In the genomic region with DNA sequence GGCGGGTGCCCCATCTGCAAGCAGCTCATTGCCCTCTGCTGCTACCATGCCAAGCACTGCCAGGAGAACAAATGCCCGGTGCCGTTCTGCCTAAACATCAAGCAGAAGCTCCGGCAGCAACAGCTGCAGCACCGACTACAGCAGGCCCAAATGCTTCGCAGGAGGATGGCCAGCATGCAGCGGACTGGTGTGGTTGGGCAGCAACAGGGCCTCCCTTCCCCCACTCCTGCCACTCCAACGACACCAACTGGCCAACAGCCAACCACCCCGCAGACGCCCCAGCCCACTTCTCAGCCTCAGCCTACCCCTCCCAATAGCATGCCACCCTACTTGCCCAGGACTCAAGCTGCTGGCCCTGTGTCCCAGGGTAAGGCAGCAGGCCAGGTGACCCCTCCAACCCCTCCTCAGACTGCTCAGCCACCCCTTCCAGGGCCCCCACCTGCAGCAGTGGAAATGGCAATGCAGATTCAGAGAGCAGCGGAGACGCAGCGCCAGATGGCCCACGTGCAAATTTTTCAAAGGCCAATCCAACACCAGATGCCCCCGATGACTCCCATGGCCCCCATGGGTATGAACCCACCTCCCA, we compare ENCODE assay signal across 15 cellular contexts. TPM values are rescaled to one million over a fixed set of nuclear protein-coding genes. Genes with fewer than 3 reads are reported as not detected.
DNase-seq lines count a peak whose midpoint lies in the region; ATAC-seq and TF ChIP-seq lines count a peak whose summit lies in the region.
"Had no signal": no experiment of that assay in that cellular context is flagged by ENCODE, and none has a peak within 500 bp of the region (broad histone marks: within the 10 kb centered on the region; RNA-seq: fewer than 3 reads in every experiment).

No MANE protein-coding gene starts in this region.

- H3K4me1 ChIP-seq in left ventricle myocardium inferior (peaks cover 49% of the 10 kb centered on the region), neuronal stem cell (ENCODE audit: control insufficient read depth in 2 of 2, insufficient read depth in 1 of 2, low read depth in 1 of 2, low read length in 2 of 2) (no peaks in the 10 kb centered on the region), testis (no peaks in the 10 kb centered on the region), foreskin keratinocyte (peaks cover 9% of the 10 kb centered on the region)

- H2AK5ac ChIP-seq in neuronal stem cell (ENCODE audit: low read depth, low read length), result no peak overlapping the region

- no peak overlapping the region for H3K4me2 ChIP-seq in neuronal stem cell (ENCODE audit: insufficient read depth, low read length, poor library complexity, severe bottlenecking)

- H3K4ac ChIP-seq in neuronal stem cell (ENCODE audit: low read length), result no peak overlapping the region

- H3K9me3 ChIP-seq in left ventricle myocardium inferior (replicated peaks) (no peaks in the 10 kb centered on the region), neuronal stem cell (replicated peaks in 1 of 2; ENCODE audit: control insufficient read depth in 2 of 2, insufficient read depth in 1 of 2, low read depth in 1 of 2, low read length in 2 of 2) (peaks cover 0 to 2% of the 10 kb centered on the region in 2 donors), testis (no peaks in the 10 kb centered on the region)

- no peak overlapping the region for H3K23ac ChIP-seq in neuronal stem cell (ENCODE audit: low read depth, low read length, poor library complexity)

- H3K79me1 ChIP-seq in neuronal stem cell (ENCODE audit: low read depth, low read length), result peaks cover 8% of the 10 kb centered on the region

- H3K14ac ChIP-seq in neuronal stem cell (ENCODE audit: low read length), result no peak overlapping the region

- peak overlapping the region; percentile 6 for H3K18ac ChIP-seq in neuronal stem cell (ENCODE audit: low read length)

- H3K4me3 ChIP-seq in left ventricle myocardium inferior (no peak overlapping the region), neuronal stem cell (ENCODE audit: low read length in 2 of 2) (no peak overlapping the region), testis (no peak overlapping the region)

- intact Hi-C loops in Right ventricle myocardium superior (cut with DNase I) (no loop called here), left ventricle myocardium inferior (cut with micrococcal nuclease) (no loop called here), testis (cut with DNase I; ENCODE audit: low total_unique reads) (no loop called here)

- no peak overlapping the region for H2BK5ac ChIP-seq in neuronal stem cell (ENCODE audit: low read length)

- H2AFZ ChIP-seq in neuronal stem cell (ENCODE audit: low read length), result no peak overlapping the region

- no peaks in the 10 kb centered on the region for H3K9me3 Mint-ChIP-seq in chondrocyte (ENCODE audit: low read depth)

- no CpG with 5 or more reads among the region's 15 CpGs for WGBS in neuronal stem cell (ENCODE audit: extremely low coverage in 2 of 2, insufficient read length in 2 of 2, insufficient replicate concordance in 1 of 2), 2 donors
- 91 to 92% methylated on average over 13 to 15 of the region's 15 CpGs for WGBS in testis, 2 donors

- DNase-seq in Right ventricle myocardium superior, result no peak
- DNase-seq in left ventricle myocardium inferior, result no peak
- DNase-seq in chondrocyte (ENCODE audit: low spot score), result no peak
- no peak for DNase-seq in neuronal stem cell (ENCODE audit: low spot score)
- DNase-seq in testis, result peak; percentile 39
- no peak for DNase-seq in foreskin keratinocyte
- no peak for DNase-seq in NCI-H1092 (lab: John Stamatoyannopoulos, UW)
- DNase-seq: DMS153, EL, H7, Kasumi-1, NCI-H1436, NCI-H2081, NCI-H510A treated with DMSO at 0.1 percent for 48 hours had no signal

- H3K27me3 Mint-ChIP-seq in chondrocyte (ENCODE audit: low read depth), result no peaks in the 10 kb centered on the region

- H3K27ac ChIP-seq in left ventricle myocardium inferior (replicated peaks), result no peak overlapping the region
- no peak overlapping the region for H3K27ac ChIP-seq in neuronal stem cell (replicated peaks; ENCODE audit: low read length)
- no peak overlapping the region for H3K27ac ChIP-seq in testis
- no peak overlapping the region for H3K27ac ChIP-seq in foreskin keratinocyte

- H4K8ac ChIP-seq in neuronal stem cell (ENCODE audit: low read depth, low read length), result no peak overlapping the region

- H3K27me3 ChIP-seq in left ventricle myocardium inferior (ENCODE audit: low read depth) (no peaks in the 10 kb centered on the region), neuronal stem cell (ENCODE audit: control insufficient read depth in 3 of 3, insufficient read depth in 3 of 3, low read depth in 1 of 3, low read length in 3 of 3) (no peaks in the 10 kb centered on the region), testis (no peaks in the 10 kb centered on the region), foreskin keratinocyte (no peaks in the 10 kb centered on the region)

- H3K36me3 Mint-ChIP-seq in chondrocyte (ENCODE audit: low read depth), result peaks cover 43% of the 10 kb centered on the region

- no peak overlapping the region for H3K4me3 Mint-ChIP-seq in chondrocyte (ENCODE audit: unreplicated experiment)

- TF ChIP-seq CTCF in left ventricle myocardium inferior (IDR thresholded peaks at IDR 0.05; ENCODE audit: borderline replicate concordance) (no peak), chondrocyte (IDR thresholded peaks at IDR 0.05) (no peak), testis (IDR thresholded peaks at IDR 0.05) (no peak), foreskin keratinocyte (conservative IDR thresholded peaks at IDR 0.05) (no peak)

- H2BK15ac ChIP-seq in neuronal stem cell (ENCODE audit: low read length), result no peak overlapping the region

- no peak overlapping the region for H2BK12ac ChIP-seq in neuronal stem cell (ENCODE audit: low read length)

- peak overlapping the region; percentile 17 for H3K27ac Mint-ChIP-seq in chondrocyte (ENCODE audit: unreplicated experiment)

- H3K9ac ChIP-seq in neuronal stem cell (ENCODE audit: low read depth, low read length, poor library complexity), result no peak overlapping the region

- peak; percentile 4 for ATAC-seq in Right ventricle myocardium superior (ENCODE audit: poor library complexity)
- no peak for ATAC-seq in foreskin keratinocyte
- ATAC-seq in GM18498 (IDR thresholded peaks at IDR 0.05; ENCODE audit: unreplicated experiment), result no peak

- H3K36me3 ChIP-seq in left ventricle myocardium inferior, result peaks cover 78% of the 10 kb centered on the region
- peaks cover 43 to 95% of the 10 kb centered on the region in 2 donors for H3K36me3 ChIP-seq in neuronal stem cell (replicated peaks in 1 of 2; ENCODE audit: control insufficient read depth in 2 of 2, insufficient read depth in 2 of 2, low read length in 2 of 2)
- H3K36me3 ChIP-seq in testis (ENCODE audit: low read depth, missing control alignments), result no peaks in the 10 kb centered on the region

- no peak overlapping the region for H4K91ac ChIP-seq in neuronal stem cell (ENCODE audit: low read depth, low read length, poor library complexity)

- peaks cover 32% of the 10 kb centered on the region for H3K4me1 Mint-ChIP-seq in chondrocyte (ENCODE audit: low read depth)

- TF ChIP-seq POLR2A in testis (IDR thresholded peaks at IDR 0.05), result no peak

- H2BK120ac ChIP-seq in neuronal stem cell (ENCODE audit: low read depth, low read length), result no peak overlapping the region

RNA-seq across cellular contexts. Expression of gene L3MBTL2, which starts 28.0 kb away (rescaled TPM):
- total RNA-seq in Right ventricle myocardium superior (14.9 TPM), left ventricle myocardium inferior (15.2 TPM), chondrocyte (16.6 to 27.1 TPM (median 17.7 TPM) in 3 replicates), testis (10 to 100 TPM; 32.8 to 39.7 TPM), foreskin keratinocyte (20.6 and 21.2 TPM in 2 replicates)
- 11.1 TPM for polyA plus RNA-seq in neuronal stem cell (2013, experiment 1 of 2)
- 11.4 TPM for polyA plus RNA-seq in neuronal stem cell (2013, experiment 2 of 2)
- polyA plus RNA-seq in testis (ENCODE audit: insufficient read depth, low read depth, low replicate concordance) (34.6 TPM), foreskin keratinocyte (14.1 and 15.1 TPM in 2 replicates)
